In genomic region chr6:168536196-168536595, GRCh38 we compare ENCODE assay signal across 17 cellular contexts.
"Had no signal": no experiment of that assay in that cellular context is flagged by ENCODE, and none has a peak within 500 bp of the region (broad histone marks: within the 10 kb centered on the region; RNA-seq: fewer than 3 reads in every experiment).

No MANE protein-coding gene starts in this region.

- H3K27me3 Mint-ChIP-seq: activated CD4-positive, alpha-beta T cell treated with anti-CD3 and anti-CD28 coated beads, Interleukin-2, amount 10 ng/mL, durations not matched to agents 7 days and 5 days had no signal

- H3K9me3 Mint-ChIP-seq: activated CD4-positive, alpha-beta T cell treated with anti-CD3 and anti-CD28 coated beads, Interleukin-2, amount 10 ng/mL, durations not matched to agents 7 days and 5 days; central memory CD8-positive, alpha-beta T cell; endodermal cell; neural progenitor cell had no signal

- H3K4me1 ChIP-seq: adrenal gland, parathyroid adenoma had no signal

- H3K4me3 ChIP-seq: adrenal gland, neural progenitor cell, upper lobe of left lung had no signal

- H3K9ac ChIP-seq: neural progenitor cell, parathyroid adenoma had no signal

- H3K27ac Mint-ChIP-seq: activated CD4-positive, alpha-beta T cell treated with anti-CD3 and anti-CD28 coated beads, Interleukin-2, amount 10 ng/mL, durations not matched to agents 7 days and 5 days had no signal

- H3K79me2 ChIP-seq: parathyroid adenoma had no signal

- H3K27me3 ChIP-seq: adrenal gland, neural progenitor cell, upper lobe of left lung had no signal

- H2AFZ ChIP-seq: parathyroid adenoma had no signal

- H3K4me3 Mint-ChIP-seq: activated CD4-positive, alpha-beta T cell treated with anti-CD3 and anti-CD28 coated beads, Interleukin-2, amount 10 ng/mL, durations not matched to agents 7 days and 5 days; central memory CD8-positive, alpha-beta T cell; endodermal cell; neural progenitor cell had no signal

- H3K36me3 Mint-ChIP-seq: neural progenitor cell had no signal

- H3K9me3 ChIP-seq: adrenal gland, upper lobe of left lung had no signal

- H3K27ac ChIP-seq: neural progenitor cell, parathyroid adenoma had no signal

- H3K36me3 ChIP-seq: adrenal gland, neural progenitor cell, upper lobe of left lung had no signal

- DNase-seq: activated CD4-positive, alpha-beta T cell treated with anti-CD3 and anti-CD28 coated beads, Interleukin-2, amount 10 ng/mL, durations not matched to agents 7 days and 5 days; activated CD4-positive, CD25-positive, alpha-beta regulatory T cell; activated CD8-positive, alpha-beta memory T cell treated with anti-CD3 and anti-CD28 coated beads for 24 hours; activated naive CD4-positive, alpha-beta T cell treated with anti-CD3 and anti-CD28 coated beads, Interleukin-2, amount 50 U/mL, for 16 hours; dermis blood vessel endothelial cell; endodermal cell; erythroblast; foreskin fibroblast; SHP77 treated with DMSO at 0.1 percent for 48 hours; stimulated activated CD4-positive, alpha-beta T cell treated with anti-CD3 and anti-CD28 coated beads, Interleukin-4, amount 100 ng/mL, for 1 hour; stimulated activated CD8-positive, alpha-beta memory T cell treated with anti-CD3 and anti-CD28 coated beads, Interleukin-4, amount 100 ng/mL, for 48 hours; T-helper 2 cell; upper lobe of left lung had no signal

- H3K4me1 Mint-ChIP-seq: activated CD4-positive, alpha-beta T cell treated with anti-CD3 and anti-CD28 coated beads, Interleukin-2, amount 10 ng/mL, durations not matched to agents 7 days and 5 days; central memory CD8-positive, alpha-beta T cell had no signal
